26 cellular contexts compared by ENCODE assay signal in genomic region chr17:67336859-67337258, GRCh38.
"Had no signal": no experiment of that assay in that cellular context is flagged by ENCODE, and none has a peak within 500 bp of the region (broad histone marks: within the 10 kb centered on the region; RNA-seq: fewer than 3 reads in every experiment).

No MANE protein-coding gene starts in this region.

- H3K9me3 ChIP-seq: breast epithelium, heart left ventricle, left lung, spleen, testis, transverse colon had no signal

- H3K27me3 ChIP-seq: breast epithelium, esophagus muscularis mucosa, foreskin keratinocyte, heart left ventricle, left lung, neural progenitor cell, spleen, testis, transverse colon had no signal

- H3K4me3 ChIP-seq: breast epithelium, esophagus muscularis mucosa, heart left ventricle, left lung, neural progenitor cell, spleen, testis, transverse colon had no signal

- DNase-seq: activated CD4-positive, alpha-beta T cell treated with anti-CD3 and anti-CD28 coated beads for 4 hours; activated CD4-positive, alpha-beta T cell treated with anti-CD3 and anti-CD28 coated beads, Interleukin-2, amount 50 U/mL, for 4 hours; activated naive CD4-positive, alpha-beta T cell; activated T-cell treated with anti-CD3 and anti-CD28 coated beads for 4 hours; activated T-cell treated with anti-CD3 and anti-CD28 coated beads, Interleukin-2, amount 50 U/mL, for 72 hours; dermis blood vessel endothelial cell; effector CD4-positive, alpha-beta T cell; foreskin keratinocyte; heart left ventricle; hypothalamus; immature natural killer cell; left lung; midbrain; naive thymus-derived CD4-positive, alpha-beta T cell; occipital lobe; right cardiac atrium; spleen; stimulated activated naive CD8-positive, alpha-beta T cell treated with anti-CD3 and anti-CD28 coated beads, Interleukin-15, Interleukin-2, amounts not matched to agents 100 U/mL and 50 U/mL, for 24 hours; testis; transverse colon had no signal

- H3K9me3 Mint-ChIP-seq: activated naive CD4-positive, alpha-beta T cell treated with anti-CD3 and anti-CD28 coated beads, Interleukin-2, amount 50 U/mL, for 72 hours; activated T-cell treated with anti-CD3 and anti-CD28 coated beads, Interleukin-2, amount 50 U/mL, for 72 hours; central memory CD8-positive, alpha-beta T cell; immature natural killer cell; naive thymus-derived CD4-positive, alpha-beta T cell; T-helper 2 cell treated with Interferon-gamma antibody and Interleukin-4, amounts not matched to agents 5 μg/mL and 100 μg/mL, for 36 hours had no signal

- H3K27ac Mint-ChIP-seq: activated T-cell treated with anti-CD3 and anti-CD28 coated beads, Interleukin-2, amount 50 U/mL, for 72 hours; neural progenitor cell; T-helper 2 cell treated with Interferon-gamma antibody and Interleukin-4, amounts not matched to agents 5 μg/mL and 100 μg/mL, for 36 hours had no signal

- H3K27ac ChIP-seq: breast epithelium, esophagus muscularis mucosa, foreskin keratinocyte, heart left ventricle, left lung, neural progenitor cell, spleen, testis, transverse colon had no signal

- H3K4me1 Mint-ChIP-seq: central memory CD8-positive, alpha-beta T cell; immature natural killer cell; naive thymus-derived CD4-positive, alpha-beta T cell; neural progenitor cell had no signal

- ATAC-seq: activated naive CD4-positive, alpha-beta T cell treated with anti-CD3 and anti-CD28 coated beads, Interleukin-2, amount 50 U/mL, for 72 hours; activated T-cell treated with anti-CD3 and anti-CD28 coated beads, Interleukin-2, amount 50 U/mL, for 72 hours; foreskin keratinocyte; heart left ventricle; left lung; naive thymus-derived CD4-positive, alpha-beta T cell; right cardiac atrium; stimulated activated naive CD8-positive, alpha-beta T cell treated with anti-CD3 and anti-CD28 coated beads, Interleukin-15, Interleukin-2, amounts not matched to agents 100 U/mL and 50 U/mL, for 24 hours had no signal

- H3K27me3 Mint-ChIP-seq: central memory CD8-positive, alpha-beta T cell; naive thymus-derived CD4-positive, alpha-beta T cell had no signal

- H3K9ac ChIP-seq: neural progenitor cell had no signal

- H3K36me3 ChIP-seq: breast epithelium had no signal

- H3K4me1 ChIP-seq: breast epithelium, esophagus muscularis mucosa, heart left ventricle, left lung, neural progenitor cell, spleen, testis, transverse colon had no signal

- H3K4me3 Mint-ChIP-seq: activated T-cell treated with anti-CD3 and anti-CD28 coated beads, Interleukin-2, amount 50 U/mL, for 72 hours; central memory CD8-positive, alpha-beta T cell; immature natural killer cell; naive thymus-derived CD4-positive, alpha-beta T cell; neural progenitor cell; T-helper 2 cell treated with Interferon-gamma antibody and Interleukin-4, amounts not matched to agents 5 μg/mL and 100 μg/mL, for 36 hours had no signal
